8 cellular contexts compared by ENCODE assay signal in the genomic region with DNA sequence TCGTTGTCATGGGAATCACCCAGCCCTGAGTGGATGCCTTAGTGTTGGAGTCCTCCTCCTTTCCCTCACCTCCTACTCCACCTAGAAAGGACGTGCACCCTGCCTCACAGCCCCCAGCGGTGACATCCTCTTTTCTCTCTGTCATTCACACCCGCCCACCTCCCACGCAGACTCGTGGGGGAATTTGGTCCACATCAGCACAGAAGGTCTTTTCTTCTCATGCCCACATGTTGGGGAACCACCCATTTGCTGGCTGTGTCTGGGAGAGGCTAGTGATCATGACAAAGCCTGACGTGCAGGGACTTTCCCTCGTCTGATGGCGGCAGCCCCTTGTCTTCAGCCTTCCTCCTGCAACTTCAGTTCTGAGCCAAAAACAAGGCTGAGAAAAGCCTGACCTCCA.
A peak's percentile ranks its signal among the peaks of the same experiment; 100 is the strongest.
DNase-seq lines count a peak whose midpoint lies in the region; ATAC-seq and TF ChIP-seq lines count a peak whose summit lies in the region.

No MANE protein-coding gene starts in this region.

- peak overlapping the region; percentile 86 for H3K27ac Mint-ChIP-seq in activated T-helper 1 cell treated with anti-CD3 and anti-CD28 coated beads, Interleukin-12 subunit alpha, Interleukin-12 subunit beta, Interleukin-2, Interleukin-4 antibody, amounts not matched to agents 30 ng/mL and 10 ng/mL and 1 ng/mL, durations not matched to agents 14 hours and 24 hours and 36 hours

- H3K36me3 Mint-ChIP-seq in activated T-helper 1 cell treated with anti-CD3 and anti-CD28 coated beads, Interleukin-12 subunit alpha, Interleukin-12 subunit beta, Interleukin-2, Interleukin-4 antibody, amounts not matched to agents 30 ng/mL and 10 ng/mL and 1 ng/mL, durations not matched to agents 14 hours and 24 hours and 36 hours (ENCODE audit: low read depth) = no peaks in the 10 kb centered on the region

- peak; percentile 66 for DNase-seq in activated T-helper 1 cell treated with anti-CD3 and anti-CD28 coated beads, Interleukin-12 subunit alpha, Interleukin-12 subunit beta, Interleukin-2, Interleukin-4 antibody, amounts not matched to agents 30 ng/mL and 10 ng/mL and 1 ng/mL, durations not matched to agents 14 hours and 24 hours and 36 hours (ENCODE audit: low spot score)
- peak; percentile 73 to 86 for DNase-seq in stimulated activated CD4-positive, alpha-beta T cell treated with anti-CD3 and anti-CD28 coated beads, Interleukin-4, amount 100 ng/mL, for 4 hours
- no peak for DNase-seq in NCI-H2196 (lab: John Stamatoyannopoulos, UW; ENCODE audit: unreplicated experiment)
- no peak for DNase-seq in D341Med (ENCODE audit: low spot score)
- DNase-seq in posterior cingulate gyrus = no peak
- DNase-seq in dorsolateral prefrontal cortex = no peak

- peaks cover 0 to 6% (median 0%) of the 10 kb centered on the region in 45 donors for H3K27me3 ChIP-seq in dorsolateral prefrontal cortex

- peaks cover 3% of the 10 kb centered on the region for H3K27me3 Mint-ChIP-seq in activated T-helper 1 cell treated with anti-CD3 and anti-CD28 coated beads, Interleukin-12 subunit alpha, Interleukin-12 subunit beta, Interleukin-2, Interleukin-4 antibody, amounts not matched to agents 30 ng/mL and 10 ng/mL and 1 ng/mL, durations not matched to agents 14 hours and 24 hours and 36 hours (ENCODE audit: insufficient read depth)

- H3K4me1 Mint-ChIP-seq in activated T-helper 1 cell treated with anti-CD3 and anti-CD28 coated beads, Interleukin-12 subunit alpha, Interleukin-12 subunit beta, Interleukin-2, Interleukin-4 antibody, amounts not matched to agents 30 ng/mL and 10 ng/mL and 1 ng/mL, durations not matched to agents 14 hours and 24 hours and 36 hours (ENCODE audit: low read depth) = peaks cover 24% of the 10 kb centered on the region

- no peak for TF ChIP-seq CTCF in dorsolateral prefrontal cortex (IDR thresholded peaks at IDR 0.05 in 54 of 56, conservative IDR thresholded peaks at IDR 0.05 in 2 of 56; ENCODE audit: low read depth in 1 of 56, partially characterized antibody in 56 of 56)

- H3K4me3 Mint-ChIP-seq in activated T-helper 1 cell treated with anti-CD3 and anti-CD28 coated beads, Interleukin-12 subunit alpha, Interleukin-12 subunit beta, Interleukin-2, Interleukin-4 antibody, amounts not matched to agents 30 ng/mL and 10 ng/mL and 1 ng/mL, durations not matched to agents 14 hours and 24 hours and 36 hours = peak overlapping the region; percentile 65

- H3K9me3 Mint-ChIP-seq in activated T-helper 1 cell treated with anti-CD3 and anti-CD28 coated beads, Interleukin-12 subunit alpha, Interleukin-12 subunit beta, Interleukin-2, Interleukin-4 antibody, amounts not matched to agents 30 ng/mL and 10 ng/mL and 1 ng/mL, durations not matched to agents 14 hours and 24 hours and 36 hours = no peaks in the 10 kb centered on the region

- H3K27ac ChIP-seq in dorsolateral prefrontal cortex = no peak overlapping the region

- intact Hi-C loops in activated T-helper 1 cell treated with anti-CD3 and anti-CD28 coated beads, Interleukin-12 subunit alpha, Interleukin-12 subunit beta, Interleukin-2, Interleukin-4 antibody, amounts not matched to agents 30 ng/mL and 10 ng/mL and 1 ng/mL, durations not matched to agents 14 hours and 24 hours and 36 hours (cut with micrococcal nuclease) = loop anchor here (1.0 to 5.0 kb wide), 9 partner anchors 126 to 812 kb away; a partner anchor contains a TSS
- intact Hi-C loops in posterior cingulate gyrus (cut with DNase I) (no loop called here), dorsolateral prefrontal cortex (cut with DNase I) (no loop called here)

- ATAC-seq in GM19467 (IDR thresholded peaks at IDR 0.05; ENCODE audit: unreplicated experiment) (peak; percentile 53), HG03442 (IDR thresholded peaks at IDR 0.05; ENCODE audit: unreplicated experiment) (peak; percentile 77)

- no peak overlapping the region for H3K4me3 ChIP-seq in dorsolateral prefrontal cortex

Comparison
In these comparisons a context has a peak if more than half of its experiments do, and no peak if none do; other contexts are left out.
1. DNase-seq: peak in activated T-helper 1 cell treated with anti-CD3 and anti-CD28 coated beads, Interleukin-12 subunit alpha, Interleukin-12 subunit beta, Interleukin-2, Interleukin-4 antibody, amounts not matched to agents 30 ng/mL and 10 ng/mL and 1 ng/mL, durations not matched to agents 14 hours and 24 hours and 36 hours (single experiment) and stimulated activated CD4-positive, alpha-beta T cell treated with anti-CD3 and anti-CD28 coated beads, Interleukin-4, amount 100 ng/mL, for 4 hours (2 of 2); none in NCI-H2196 (single experiment), D341Med (single experiment), posterior cingulate gyrus (0 of 10) and dorsolateral prefrontal cortex (0 of 10).